In genomic region chr1:8477199-8477982, GRCh38 we compare ENCODE assay signal across 8 cellular contexts.
DNase-seq lines count a peak whose midpoint lies in the region; ATAC-seq and TF ChIP-seq lines count a peak whose summit lies in the region.

No MANE protein-coding gene starts in this region.

- peak; percentile 81 for DNase-seq in AG09319 (ENCODE audit: extremely low read depth, low read depth)
- no peak for DNase-seq in endodermal cell
- no peak for DNase-seq in tibial artery
- no peak for DNase-seq in body of pancreas
- DNase-seq in NCI-H345 treated with DMSO at 0.1 percent for 48 hours (lab: John Stamatoyannopoulos, UW; ENCODE audit: unreplicated experiment): no peak
- DNase-seq in NCI-H2107 treated with DMSO at 0.1 percent for 48 hours (lab: John Stamatoyannopoulos, UW; ENCODE audit: unreplicated experiment): no peak

- H3K27me3 Mint-ChIP-seq in endodermal cell (ENCODE audit: insufficient read depth): no peaks in the 10 kb centered on the region

- H3K4me1 Mint-ChIP-seq in endodermal cell: peaks cover 27% of the 10 kb centered on the region

- H3K27ac ChIP-seq in endodermal cell (ENCODE audit: low read depth, low read length) (peak overlapping the region; percentile 6), tibial artery (peak overlapping the region; percentile 66 to 70), body of pancreas (peak overlapping the region in 2 of 4 donors; percentile 12 to 25)

- no peaks in the 10 kb centered on the region for H3K9me3 Mint-ChIP-seq in endodermal cell

- H3K9me3 ChIP-seq in endodermal cell (ENCODE audit: control insufficient read depth, low read length) (no peaks in the 10 kb centered on the region), tibial artery (no peaks in the 10 kb centered on the region), body of pancreas (no peaks in the 10 kb centered on the region)

- peaks cover 18% of the 10 kb centered on the region for H3K36me3 Mint-ChIP-seq in endodermal cell (ENCODE audit: low read depth)

- intact Hi-C loops in tibial artery (cut with DNase I; ENCODE audit: low total_unique reads) (no loop called here), body of pancreas (cut with DNase I) (no loop called here)

- H3K4me3 ChIP-seq in endodermal cell (ENCODE audit: low read length) (no peak overlapping the region), tibial artery (peak overlapping the region; percentile 9 to 15), body of pancreas (no peak overlapping the region)

- 92 to 93% methylated on average over 5 to 8 of the region's 8 CpGs for WGBS in endodermal cell (ENCODE audit: insufficient coverage in 1 of 2, insufficient read length in 1 of 2), 2 experiments
- 64 to 73% methylated on average over 8 of the region's 8 CpGs for WGBS in body of pancreas, 2 donors

- H3K4me3 Mint-ChIP-seq in endodermal cell: no peak overlapping the region

- no peak for TF ChIP-seq CTCF in AG09319 (IDR thresholded peaks at IDR 0.05; ENCODE audit: low read depth, low read length)
- TF ChIP-seq CTCF in endodermal cell (conservative IDR thresholded peaks at IDR 0.05): no peak
- TF ChIP-seq CTCF in tibial artery (IDR thresholded peaks at IDR 0.05): no peak
- no peak for TF ChIP-seq CTCF in body of pancreas (IDR thresholded peaks at IDR 0.05)

- H3K27ac Mint-ChIP-seq in endodermal cell: peak overlapping the region; percentile 22

- H3K9ac ChIP-seq in endodermal cell (ENCODE audit: extremely low read depth, low read length, poor library complexity, severe bottlenecking): no peak overlapping the region

- H3K27me3 ChIP-seq in endodermal cell (ENCODE audit: control insufficient read depth, insufficient read depth, low read length, poor library complexity, severe bottlenecking) (no peaks in the 10 kb centered on the region), tibial artery (no peaks in the 10 kb centered on the region), body of pancreas (no peaks in the 10 kb centered on the region)

- ATAC-seq in GM19397 (IDR thresholded peaks at IDR 0.05; ENCODE audit: unreplicated experiment) (peak; percentile 84), HG03558 (IDR thresholded peaks at IDR 0.05; ENCODE audit: extremely low read depth, unreplicated experiment) (peak; percentile 53), body of pancreas (no peak)

- TF ChIP-seq POLR2A in body of pancreas (IDR thresholded peaks at IDR 0.05): no peak

- H3K4me1 ChIP-seq in endodermal cell (ENCODE audit: control insufficient read depth, insufficient read depth, low read length) (no peaks in the 10 kb centered on the region), tibial artery (peaks cover 0 to 37% (median 18%) of the 10 kb centered on the region in 4 donors), body of pancreas (peaks cover 6% of the 10 kb centered on the region)

- no peaks in the 10 kb centered on the region for H3K36me3 ChIP-seq in endodermal cell (ENCODE audit: control insufficient read depth, insufficient read depth, low read length)
- no peaks in the 10 kb centered on the region for H3K36me3 ChIP-seq in tibial artery
- H3K36me3 ChIP-seq in body of pancreas (replicated peaks in 1 of 2; ENCODE audit: insufficient read depth in 1 of 2, low read depth in 2 of 2): no peaks in the 10 kb centered on the region

Comparison
In these comparisons a context has a peak if more than half of its experiments do, and no peak if none do; other contexts are left out.
1. H3K4me3 ChIP-seq: peak in tibial artery (2 of 2); none in endodermal cell (single experiment) and body of pancreas (0 of 2).